9 cellular contexts compared by ENCODE assay signal in genomic region chr7:31811650-31812461, GRCh38.
DNase-seq lines count a peak whose midpoint lies in the region; ATAC-seq, FAIRE-seq and TF ChIP-seq lines count a peak whose summit lies in the region.
"Had no signal": no experiment of that assay in that cellular context is flagged by ENCODE, and none has a peak within 500 bp of the region (broad histone marks: within the 10 kb centered on the region; RNA-seq: fewer than 3 reads in every experiment).

No MANE protein-coding gene starts in this region.

- ATAC-seq in GM21515 (IDR thresholded peaks at IDR 0.05; ENCODE audit: unreplicated experiment) (peak; percentile 55), left ventricle myocardium superior (peak; percentile 69), GM19455 (IDR thresholded peaks at IDR 0.05; ENCODE audit: unreplicated experiment) (no peak)

- no peaks in the 10 kb centered on the region for H3K36me3 Mint-ChIP-seq in progenitor cell of endocrine pancreas (ENCODE audit: insufficient read depth)

- no peak for FAIRE-seq in kidney (lab: Jason Lieb, UNC)

- H3K9me3 ChIP-seq in kidney (ENCODE audit: control insufficient read depth in 1 of 2, low read length in 2 of 2) = no peaks in the 10 kb centered on the region

- TF ChIP-seq CTCF in NB4 (IDR thresholded peaks at IDR 0.05; ENCODE audit: low read depth, low read length) (no peak), kidney (IDR thresholded peaks at IDR 0.05; ENCODE audit: borderline replicate concordance, extremely low read depth, insufficient read depth) (no peak), progenitor cell of endocrine pancreas (IDR thresholded peaks at IDR 0.05; ENCODE audit: unreplicated experiment) (no peak)

- H3K4me3 ChIP-seq in NB4 (ENCODE audit: low read depth, low read length) = peak overlapping the region; percentile 4
- no peak overlapping the region for H3K4me3 ChIP-seq in kidney (ENCODE audit: low read length in 2 of 2)

- TF ChIP-seq POLR2A in NB4 (IDR thresholded peaks at IDR 0.05; ENCODE audit: extremely low read depth, insufficient read length) = no peak

- no peaks in the 10 kb centered on the region for H3K9me3 Mint-ChIP-seq in progenitor cell of endocrine pancreas (ENCODE audit: low read depth)
- H3K9me3 Mint-ChIP-seq: T-helper 1 cell treated with Interleukin-12 subunit alpha and Interleukin-12 subunit beta and Interleukin-4 antibody, amounts not matched to agents 30 μg/mL and 1 μg/mL, for 36 hours had no signal

- intact Hi-C loops in left ventricle myocardium superior (cut with micrococcal nuclease) (no loop called here), kidney (cut with DNase I) (no loop called here)

- no peak overlapping the region for H3K27ac Mint-ChIP-seq in progenitor cell of endocrine pancreas
- H3K27ac Mint-ChIP-seq: T-helper 1 cell treated with Interleukin-12 subunit alpha and Interleukin-12 subunit beta and Interleukin-4 antibody, amounts not matched to agents 30 μg/mL and 1 μg/mL, for 36 hours had no signal

- H3K4me1 ChIP-seq in kidney (ENCODE audit: control insufficient read depth in 1 of 2, insufficient read depth in 1 of 2, low read depth in 1 of 2, low read length in 2 of 2) = no peaks in the 10 kb centered on the region

- no peak overlapping the region for H3K9ac ChIP-seq in kidney (ENCODE audit: low read length in 2 of 2)

- no peak overlapping the region for H3K4me3 Mint-ChIP-seq in progenitor cell of endocrine pancreas (ENCODE audit: low read depth)
- H3K4me3 Mint-ChIP-seq: T-helper 1 cell treated with Interleukin-12 subunit alpha and Interleukin-12 subunit beta and Interleukin-4 antibody, amounts not matched to agents 30 μg/mL and 1 μg/mL, for 36 hours had no signal

- H3K27ac ChIP-seq in kidney (ENCODE audit: low read depth in 2 of 2, low read length in 2 of 2) = no peak overlapping the region

- peaks cover 4% of the 10 kb centered on the region for H3K4me1 Mint-ChIP-seq in progenitor cell of endocrine pancreas (ENCODE audit: low read depth)

- no peaks in the 10 kb centered on the region for H3K36me3 ChIP-seq in kidney (ENCODE audit: control insufficient read depth in 1 of 2, insufficient read depth in 2 of 2, low read length in 2 of 2)

- H3K27me3 Mint-ChIP-seq in progenitor cell of endocrine pancreas = no peaks in the 10 kb centered on the region

- DNase-seq in AML-193 (lab: John Stamatoyannopoulos, UW) = peak; percentile 95 to 96
- peak; percentile 91 for DNase-seq in NB4 (ENCODE audit: low read depth)
- no peak for DNase-seq in left ventricle myocardium superior
- DNase-seq in kidney = no peak
- DNase-seq in NCI-H146 treated with DMSO at 0.1 percent for 48 hours (lab: John Stamatoyannopoulos, UW; ENCODE audit: unreplicated experiment) = no peak
- DNase-seq in progenitor cell of endocrine pancreas (ENCODE audit: low spot score, unreplicated experiment) = no peak

Comparison
In these comparisons a context has a peak if more than half of its experiments do, and no peak if none do; other contexts are left out.
1. DNase-seq: peak in AML-193 (2 of 2) and NB4 (single experiment); none in left ventricle myocardium superior (single experiment), kidney (single experiment), NCI-H146 treated with DMSO at 0.1 percent for 48 hours (single experiment) and progenitor cell of endocrine pancreas (single experiment).